Comparison of ENCODE assay signal across 1 cellular context in genomic region chr11:8698379-8698851, GRCh38.
TF ChIP-seq lines count a peak whose summit lies in the region.

No MANE protein-coding gene starts in this region.

TF ChIP-seq in HepG2, 621 proteins besides CTCF, POLR2A, EP300 and RAD21 (continues in another document):
- TF ChIP-seq, protein P1, sequence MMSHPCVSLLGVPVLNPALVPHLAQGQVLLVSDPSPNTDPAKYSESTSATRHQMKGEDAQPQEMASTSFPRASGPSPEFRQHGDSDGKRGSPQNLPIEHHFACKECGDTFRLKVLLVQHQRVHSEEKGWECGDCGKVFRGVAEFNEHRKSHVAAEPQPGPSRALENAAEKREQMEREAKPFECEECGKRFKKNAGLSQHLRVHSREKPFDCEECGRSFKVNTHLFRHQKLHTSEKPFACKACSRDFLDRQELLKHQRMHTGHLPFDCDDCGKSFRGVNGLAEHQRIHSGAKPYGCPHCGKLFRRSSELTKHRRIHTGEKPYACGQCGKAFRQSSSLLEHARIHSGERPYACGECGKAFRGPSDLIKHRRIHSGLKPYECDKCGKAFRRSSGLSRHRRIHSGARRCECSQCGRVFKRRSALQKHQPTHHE (CRISPR knock-in tag; IDR thresholded peaks at IDR 0.05; ENCODE audit: borderline replicate concordance), result no peak
- TF ChIP-seq BCL6 (CRISPR knock-in tag; IDR thresholded peaks at IDR 0.05) (peak; percentile 34; the same call in 1 of the 2 replicates), GPN1 (CRISPR knock-in tag; IDR thresholded peaks at IDR 0.05; ENCODE audit: borderline replicate concordance) (no peak), POLR2AphosphoS2 (IDR thresholded peaks at IDR 0.05; ENCODE audit: low read depth, low read length) (peak; percentile 68; the same call in 1 of the 2 replicates), RELA (CRISPR knock-in tag; IDR thresholded peaks at IDR 0.05) (no peak), SOX5 (CRISPR knock-in tag; IDR thresholded peaks at IDR 0.05; ENCODE audit: borderline replicate concordance) (peak; percentile 92), TBX2 (CRISPR knock-in tag; IDR thresholded peaks at IDR 0.05; ENCODE audit: borderline replicate concordance) (0 out of 2 replicates have a peak, but pooled peaks have one; percentile 12), FOXA3 (CRISPR knock-in tag; IDR thresholded peaks at IDR 0.05) (peak; percentile 26; the same call in 1 of the 2 replicates), GATAD2A (CRISPR knock-in tag; IDR thresholded peaks at IDR 0.05) (peak; percentile 83), ZNF777 (CRISPR knock-in tag; IDR thresholded peaks at IDR 0.05) (no peak), BORCS8-MEF2B (CRISPR knock-in tag; IDR thresholded peaks at IDR 0.05) (peak; percentile 38; the same call in 1 of the 2 replicates), POGK (CRISPR knock-in tag; conservative IDR thresholded peaks at IDR 0.05) (peak; percentile 35; the same call in 1 of the 2 replicates), ZBTB8A (CRISPR knock-in tag; IDR thresholded peaks at IDR 0.05; ENCODE audit: borderline replicate concordance, low read depth) (no peak), NCOA2 (CRISPR knock-in tag; IDR thresholded peaks at IDR 0.05) (peak; percentile 47; the same call in 1 of the 2 replicates), SOX6 (IDR thresholded peaks at IDR 0.05) (no peak), SOX6 (CRISPR knock-in tag; IDR thresholded peaks at IDR 0.05) (peak; percentile 95), POLR2G (IDR thresholded peaks at IDR 0.05; ENCODE audit: low read depth, low read length) (peak; percentile 20; the same call in 1 of the 2 replicates), HNF4G (IDR thresholded peaks at IDR 0.05; ENCODE audit: borderline replicate concordance, low read depth, low read length) (peak; percentile 51; the same call in 1 of the 2 replicates), HNF4G (CRISPR knock-in tag; IDR thresholded peaks at IDR 0.05; ENCODE audit: borderline replicate concordance, low read depth) (no peak), NR2C2 (CRISPR knock-in tag; IDR thresholded peaks at IDR 0.05; ENCODE audit: borderline replicate concordance) (0 out of 2 replicates have a peak, but pooled peaks have one; percentile 12), CEBPG (CRISPR knock-in tag; IDR thresholded peaks at IDR 0.05) (peak; percentile 54), ZFY (CRISPR knock-in tag; IDR thresholded peaks at IDR 0.05) (peak; percentile 27; the same call in 1 of the 2 replicates), ZNF263 (CRISPR knock-in tag; IDR thresholded peaks at IDR 0.05) (peak; percentile 79), ZNF691 (CRISPR knock-in tag; IDR thresholded peaks at IDR 0.05; ENCODE audit: borderline replicate concordance, low read depth) (0 out of 2 replicates have a peak, but pooled peaks have one; percentile 29), PATZ1 (CRISPR knock-in tag; IDR thresholded peaks at IDR 0.05) (peak; percentile 43; the same call in 1 of the 2 replicates), PAXIP1 (CRISPR knock-in tag; conservative IDR thresholded peaks at IDR 0.05) (peak; percentile 16; the same call in 1 of the 2 replicates), ELF4 (CRISPR knock-in tag; IDR thresholded peaks at IDR 0.05; ENCODE audit: borderline replicate concordance) (no peak), ZNF772 (CRISPR knock-in tag; IDR thresholded peaks at IDR 0.05) (0 out of 2 replicates have a peak, but pooled peaks have one; percentile 20), RFX1 (IDR thresholded peaks at IDR 0.05) (no peak), SOX13 (IDR thresholded peaks at IDR 0.05) (peak; percentile 77), SOX13 (CRISPR knock-in tag; conservative IDR thresholded peaks at IDR 0.05 in 1 of 2, IDR thresholded peaks at IDR 0.05 in 1 of 2) (peak in 1 of 2 experiments; percentile 98; a peak in 2 of 4 replicates), ZNF281 (CRISPR knock-in tag; IDR thresholded peaks at IDR 0.05; ENCODE audit: borderline replicate concordance) (peak; percentile 16; the same call in 1 of the 2 replicates), HNF4A (CRISPR knock-in tag; IDR thresholded peaks at IDR 0.05) (peak; percentile 50), FOXA1 (IDR thresholded peaks at IDR 0.05) (no peak), FOXA1 (CRISPR knock-in tag; IDR thresholded peaks at IDR 0.05) (peak; percentile 40), ZNF720 (CRISPR knock-in tag; IDR thresholded peaks at IDR 0.05) (no peak), RXRB (CRISPR knock-in tag; IDR thresholded peaks at IDR 0.05; ENCODE audit: borderline replicate concordance) (peak; percentile 13; the same call in 1 of the 2 replicates)
- TF ChIP-seq, protein P2, sequence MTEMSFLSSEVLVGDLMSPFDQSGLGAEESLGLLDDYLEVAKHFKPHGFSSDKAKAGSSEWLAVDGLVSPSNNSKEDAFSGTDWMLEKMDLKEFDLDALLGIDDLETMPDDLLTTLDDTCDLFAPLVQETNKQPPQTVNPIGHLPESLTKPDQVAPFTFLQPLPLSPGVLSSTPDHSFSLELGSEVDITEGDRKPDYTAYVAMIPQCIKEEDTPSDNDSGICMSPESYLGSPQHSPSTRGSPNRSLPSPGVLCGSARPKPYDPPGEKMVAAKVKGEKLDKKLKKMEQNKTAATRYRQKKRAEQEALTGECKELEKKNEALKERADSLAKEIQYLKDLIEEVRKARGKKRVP (CRISPR knock-in tag; IDR thresholded peaks at IDR 0.05), result 0 out of 4 replicates have a peak, but pooled peaks of 1 of the 2 experiments have one; percentile 53
- TF ChIP-seq, protein P3, sequence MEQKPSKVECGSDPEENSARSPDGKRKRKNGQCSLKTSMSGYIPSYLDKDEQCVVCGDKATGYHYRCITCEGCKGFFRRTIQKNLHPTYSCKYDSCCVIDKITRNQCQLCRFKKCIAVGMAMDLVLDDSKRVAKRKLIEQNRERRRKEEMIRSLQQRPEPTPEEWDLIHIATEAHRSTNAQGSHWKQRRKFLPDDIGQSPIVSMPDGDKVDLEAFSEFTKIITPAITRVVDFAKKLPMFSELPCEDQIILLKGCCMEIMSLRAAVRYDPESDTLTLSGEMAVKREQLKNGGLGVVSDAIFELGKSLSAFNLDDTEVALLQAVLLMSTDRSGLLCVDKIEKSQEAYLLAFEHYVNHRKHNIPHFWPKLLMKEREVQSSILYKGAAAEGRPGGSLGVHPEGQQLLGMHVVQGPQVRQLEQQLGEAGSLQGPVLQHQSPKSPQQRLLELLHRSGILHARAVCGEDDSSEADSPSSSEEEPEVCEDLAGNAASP (CRISPR knock-in tag; IDR thresholded peaks at IDR 0.05; ENCODE audit: borderline replicate concordance), result 0 out of 2 replicates have a peak, but pooled peaks have one; percentile 16
- TF ChIP-seq, protein P4, sequence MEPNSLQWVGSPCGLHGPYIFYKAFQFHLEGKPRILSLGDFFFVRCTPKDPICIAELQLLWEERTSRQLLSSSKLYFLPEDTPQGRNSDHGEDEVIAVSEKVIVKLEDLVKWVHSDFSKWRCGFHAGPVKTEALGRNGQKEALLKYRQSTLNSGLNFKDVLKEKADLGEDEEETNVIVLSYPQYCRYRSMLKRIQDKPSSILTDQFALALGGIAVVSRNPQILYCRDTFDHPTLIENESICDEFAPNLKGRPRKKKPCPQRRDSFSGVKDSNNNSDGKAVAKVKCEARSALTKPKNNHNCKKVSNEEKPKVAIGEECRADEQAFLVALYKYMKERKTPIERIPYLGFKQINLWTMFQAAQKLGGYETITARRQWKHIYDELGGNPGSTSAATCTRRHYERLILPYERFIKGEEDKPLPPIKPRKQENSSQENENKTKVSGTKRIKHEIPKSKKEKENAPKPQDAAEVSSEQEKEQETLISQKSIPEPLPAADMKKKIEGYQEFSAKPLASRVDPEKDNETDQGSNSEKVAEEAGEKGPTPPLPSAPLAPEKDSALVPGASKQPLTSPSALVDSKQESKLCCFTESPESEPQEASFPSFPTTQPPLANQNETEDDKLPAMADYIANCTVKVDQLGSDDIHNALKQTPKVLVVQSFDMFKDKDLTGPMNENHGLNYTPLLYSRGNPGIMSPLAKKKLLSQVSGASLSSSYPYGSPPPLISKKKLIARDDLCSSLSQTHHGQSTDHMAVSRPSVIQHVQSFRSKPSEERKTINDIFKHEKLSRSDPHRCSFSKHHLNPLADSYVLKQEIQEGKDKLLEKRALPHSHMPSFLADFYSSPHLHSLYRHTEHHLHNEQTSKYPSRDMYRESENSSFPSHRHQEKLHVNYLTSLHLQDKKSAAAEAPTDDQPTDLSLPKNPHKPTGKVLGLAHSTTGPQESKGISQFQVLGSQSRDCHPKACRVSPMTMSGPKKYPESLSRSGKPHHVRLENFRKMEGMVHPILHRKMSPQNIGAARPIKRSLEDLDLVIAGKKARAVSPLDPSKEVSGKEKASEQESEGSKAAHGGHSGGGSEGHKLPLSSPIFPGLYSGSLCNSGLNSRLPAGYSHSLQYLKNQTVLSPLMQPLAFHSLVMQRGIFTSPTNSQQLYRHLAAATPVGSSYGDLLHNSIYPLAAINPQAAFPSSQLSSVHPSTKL (CRISPR knock-in tag; IDR thresholded peaks at IDR 0.05), result peak; percentile 76
